In the genomic region with DNA sequence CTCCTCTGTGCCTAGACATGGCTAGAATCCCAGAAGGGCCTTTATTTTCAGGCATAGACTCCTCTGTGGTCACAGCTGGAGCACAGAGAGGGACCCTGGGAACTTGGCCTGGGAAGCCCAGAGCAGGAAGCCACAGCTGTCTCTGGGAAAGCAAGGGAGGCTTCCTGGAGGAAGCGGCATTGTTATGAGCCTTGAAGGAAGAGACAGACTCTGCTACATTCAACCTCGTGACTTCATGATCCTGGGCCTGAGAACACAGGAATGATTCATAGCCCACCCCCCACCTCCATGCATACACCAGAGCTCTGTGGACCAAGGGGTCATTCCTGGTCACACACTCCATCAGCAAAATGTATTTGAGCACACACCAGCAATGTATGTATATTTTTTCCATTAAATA, we compare ENCODE assay signal across 17 cellular contexts. TPM values are rescaled to one million over a fixed set of nuclear protein-coding genes. Genes with fewer than 3 reads are reported as not detected.
DNase-seq lines count a peak whose midpoint lies in the region; ATAC-seq and TF ChIP-seq lines count a peak whose summit lies in the region.
"Had no signal": no experiment of that assay in that cellular context is flagged by ENCODE, and none has a peak within 500 bp of the region (broad histone marks: within the 10 kb centered on the region; RNA-seq: fewer than 3 reads in every experiment).

No MANE protein-coding gene starts in this region.

- H3K9me3 Mint-ChIP-seq in progenitor cell of endocrine pancreas (ENCODE audit: low read depth) = no peaks in the 10 kb centered on the region
- H3K9me3 Mint-ChIP-seq: CD8-positive, alpha-beta memory T cell; GM23338; H9; IgD-negative memory B cell had no signal

- H2AK9ac ChIP-seq in IMR-90 (replicated peaks; ENCODE audit: low read depth, low read length, poor library complexity) = no peak overlapping the region

- no peak overlapping the region for H2AFZ ChIP-seq in IMR-90 (replicated peaks; ENCODE audit: low read length, poor library complexity)
- H2AFZ ChIP-seq: GM23338 had no signal

- TF ChIP-seq RAD21 in IMR-90 (IDR thresholded peaks at IDR 0.05; ENCODE audit: low read length) = no peak

- H3K4me3 Mint-ChIP-seq in progenitor cell of endocrine pancreas (ENCODE audit: low read depth) = no peak overlapping the region
- H3K4me3 Mint-ChIP-seq: CD8-positive, alpha-beta memory T cell; GM23338; H9; IgD-negative memory B cell had no signal

- in situ Hi-C loops in IMR-90 (cut with MboI; ENCODE audit: low sequenced_read_pairs) = no loop called here

- no peak overlapping the region for H3K23ac ChIP-seq in IMR-90 (ENCODE audit: low read depth, low read length)

- H3K56ac ChIP-seq in IMR-90 (ENCODE audit: extremely low read depth, insufficient read depth, low read length) = no peak overlapping the region

- H3K36me3 ChIP-seq in IMR-90 (ENCODE audit: control insufficient read depth, insufficient read depth, low read length) = no peaks in the 10 kb centered on the region
- H3K36me3 ChIP-seq in WERI-Rb-1 = no peaks in the 10 kb centered on the region
- no peaks in the 10 kb centered on the region for H3K36me3 ChIP-seq in heart left ventricle
- H3K36me3 ChIP-seq: BLaER1 had no signal

- H3K27ac ChIP-seq in IMR-90 (ENCODE audit: insufficient read depth, low read length) (no peak overlapping the region), WERI-Rb-1 (no peak overlapping the region), heart left ventricle (no peak overlapping the region)
- H3K27ac ChIP-seq: BLaER1, KMS-11 had no signal

- dilution Hi-C loops in IMR-90 (cut with HindIII; ENCODE audit: low sequenced_read_pairs, unreplicated experiment) = no loop called here

- no peak overlapping the region for H2BK20ac ChIP-seq in IMR-90 (ENCODE audit: low read depth, low read length)

- no peaks in the 10 kb centered on the region for H3K79me1 ChIP-seq in IMR-90 (ENCODE audit: low read depth in 1 of 2, low read length in 2 of 2)

- H3K9me3 ChIP-seq in IMR-90 (ENCODE audit: control insufficient read depth, insufficient read depth, low read length) (no peaks in the 10 kb centered on the region), WERI-Rb-1 (ENCODE audit: severe bottlenecking) (no peaks in the 10 kb centered on the region), heart left ventricle (no peaks in the 10 kb centered on the region)
- H3K9me3 ChIP-seq: BLaER1, Caco-2 had no signal

- BruUV-seq in IMR-90 (replicated peaks; lab: Mats Ljungman, UMichigan) = no TSS peak

- H3K4me3 ChIP-seq in IMR-90 (ENCODE audit: insufficient read depth, low read depth, low read length) (no peak overlapping the region), WERI-Rb-1 (ENCODE audit: low read depth, low read length) (no peak overlapping the region), heart left ventricle (no peak overlapping the region)
- H3K4me3 ChIP-seq: BLaER1, GM23338 had no signal

- H4K5ac ChIP-seq in IMR-90 (ENCODE audit: low read depth, low read length) = no peak overlapping the region

- TF ChIP-seq CTCF in IMR-90 (conservative IDR thresholded peaks at IDR 0.05; ENCODE audit: low read depth, low read length) (no peak), progenitor cell of endocrine pancreas (IDR thresholded peaks at IDR 0.05; ENCODE audit: unreplicated experiment) (no peak), WERI-Rb-1 (IDR thresholded peaks at IDR 0.05; ENCODE audit: low read depth, low read length) (no peak), heart left ventricle (IDR thresholded peaks at IDR 0.05) (no peak)

- DNase-seq in EH (ENCODE audit: low read depth) (peak; percentile 42), IMR-90 (peak; percentile 26), dermis blood vessel endothelial cell (peak; percentile 24), progenitor cell of endocrine pancreas (ENCODE audit: low spot score, unreplicated experiment) (no peak), WERI-Rb-1 (no peak), heart left ventricle (no peak)
- no peak for DNase-seq in stimulated activated CD4-positive, alpha-beta T cell treated with anti-CD3 and anti-CD28 coated beads, Interleukin-4, amount 100 ng/mL, for 24 hours
- DNase-seq: Caco-2; CD8-positive, alpha-beta memory T cell; DND-41; H9 had no signal

- no peaks in the 10 kb centered on the region for H3K4me1 Mint-ChIP-seq in progenitor cell of endocrine pancreas (ENCODE audit: low read depth)
- H3K4me1 Mint-ChIP-seq: CD8-positive, alpha-beta memory T cell; GM23338; H9 had no signal

- H2BK5ac ChIP-seq in IMR-90 (ENCODE audit: low read depth, low read length, poor library complexity, severe bottlenecking) = no peak overlapping the region

- no peak overlapping the region for H2BK120ac ChIP-seq in IMR-90 (ENCODE audit: low read depth, low read length)

- TF ChIP-seq POLR2A in IMR-90 (IDR thresholded peaks at IDR 0.05; ENCODE audit: low read depth, low read length) (no peak), heart left ventricle (IDR thresholded peaks at IDR 0.05) (no peak)

- no peaks in the 10 kb centered on the region; the same call in 1 of the 2 replicates for H3K9me1 ChIP-seq in IMR-90 (ENCODE audit: insufficient read depth, low read length)

- H3K36me3 Mint-ChIP-seq in progenitor cell of endocrine pancreas (ENCODE audit: insufficient read depth) = no peaks in the 10 kb centered on the region
- H3K36me3 Mint-ChIP-seq: CD8-positive, alpha-beta memory T cell; IgD-negative memory B cell had no signal

- CTCF ChIA-PET in IMR-90 (lab: Yijun Ruan, JAX) = no interaction called here

- H3K27me3 ChIP-seq in IMR-90 (ENCODE audit: control insufficient read depth, insufficient read depth, low read length) (no peaks in the 10 kb centered on the region), WERI-Rb-1 (ENCODE audit: insufficient read depth, low read depth, severe bottlenecking) (peaks cover 8% of the 10 kb centered on the region), heart left ventricle (peaks cover 0 to 10% (median 0%) of the 10 kb centered on the region in 9 donors)
- H3K27me3 ChIP-seq: BLaER1 had no signal

- intact Hi-C loops in IMR-90 (cut with micrococcal nuclease) = loop anchor here (10.0 kb wide), 1 partner anchor 233 kb away; a partner anchor contains a TSS
- intact Hi-C loops in heart left ventricle (cut with DNase I) = no loop called here

- H3K9ac ChIP-seq in IMR-90 (ENCODE audit: low read depth, low read length) = no peak overlapping the region
- H3K9ac ChIP-seq: BLaER1, KMS-11 had no signal

- H3K4ac ChIP-seq in IMR-90 (ENCODE audit: low read depth, low read length) = no peak overlapping the region

- no peak overlapping the region for H2BK15ac ChIP-seq in IMR-90 (ENCODE audit: low read depth, low read length)

- H4K20me1 ChIP-seq in IMR-90 (ENCODE audit: insufficient read depth, low read length) = no peaks in the 10 kb centered on the region
- H4K20me1 ChIP-seq: BLaER1 had no signal

- H3K4me2 ChIP-seq in IMR-90 (ENCODE audit: low read depth, low read length) = no peak overlapping the region
- H3K4me2 ChIP-seq: BLaER1, GM23338, KMS-11 had no signal

- no peak overlapping the region for H3K14ac ChIP-seq in IMR-90 (replicated peaks; ENCODE audit: low read depth, low read length)

- peak overlapping the region; percentile 3 for H3K27ac Mint-ChIP-seq in progenitor cell of endocrine pancreas
- H3K27ac Mint-ChIP-seq: GM23338, IgD-negative memory B cell had no signal

- no peak overlapping the region for H3K18ac ChIP-seq in IMR-90 (ENCODE audit: low read depth, low read length)

- no peak overlapping the region for H4K91ac ChIP-seq in IMR-90 (ENCODE audit: insufficient read depth, low read depth, low read length)

- no peak overlapping the region for H4K8ac ChIP-seq in IMR-90 (ENCODE audit: low read depth in 2 of 2, low read length in 2 of 2)

- H3K27me3 Mint-ChIP-seq in progenitor cell of endocrine pancreas = peaks cover 29% of the 10 kb centered on the region

- ATAC-seq in IMR-90 (ENCODE audit: low read depth) = no peak
- no peak for ATAC-seq in HG02763 (IDR thresholded peaks at IDR 0.05; ENCODE audit: unreplicated experiment)
- ATAC-seq in heart left ventricle = no peak
- ATAC-seq: GM23338 had no signal

- WGBS in IMR-90 (ENCODE audit: extremely low coverage in 2 of 2, insufficient read length in 1 of 2), 2 experiments = no CpG with 5 or more reads among the region's 2 CpGs
- 44 to 82% (median 72%) methylated on average over 1 to 2 of the region's 2 CpGs for WGBS in heart left ventricle, 4 donors

- POLR2A ChIA-PET in IMR-90 (lab: Charles Lee; ENCODE audit: unreplicated experiment) = no interaction called here

- H2AK5ac ChIP-seq in IMR-90 (ENCODE audit: low read depth, low read length) = peak overlapping the region; percentile 50; the same call in 1 of the 2 replicates

- H3K4me1 ChIP-seq in IMR-90 (ENCODE audit: control insufficient read depth, insufficient read depth, low read length) (0 out of 2 replicates have a peak, but pooled peaks cover 2% of the 10 kb centered on the region), heart left ventricle (peaks cover 0 to 2% (median 0%) of the 10 kb centered on the region in 12 donors)
- H3K4me1 ChIP-seq: Caco-2 had no signal

TF ChIP-seq in IMR-90, 13 proteins besides CTCF, POLR2A, EP300 and RAD21 (continues in another document):
- TF ChIP-seq MXI1 (IDR thresholded peaks at IDR 0.05; ENCODE audit: borderline replicate concordance, low read depth, low read length) (no peak), RCOR1 (IDR thresholded peaks at IDR 0.05; ENCODE audit: insufficient replicate concordance, low read length) (no peak), CHD1 (IDR thresholded peaks at IDR 0.05; ENCODE audit: low read depth, low read length) (no peak), CEBPB (IDR thresholded peaks at IDR 0.05; ENCODE audit: low read depth, low read length) (no peak), MAZ (IDR thresholded peaks at IDR 0.05; ENCODE audit: borderline replicate concordance, low read depth, low read length) (no peak), RFX5 (IDR thresholded peaks at IDR 0.05; ENCODE audit: low read depth, low read length) (no peak), SMC3 (IDR thresholded peaks at IDR 0.05; ENCODE audit: low read depth, low read length) (no peak), NFE2L2 (IDR thresholded peaks at IDR 0.05; ENCODE audit: low read depth, low read length) (no peak), MAFK (IDR thresholded peaks at IDR 0.05; ENCODE audit: low read depth, low read length) (no peak)

RNA-seq across cellular contexts. Expression of a gene that starts 8.6 kb away (rescaled TPM):
- total RNA-seq in IMR-90 (2012; rRNA removed) = 0.18 TPM in 1 of 2 replicates, not detected in the other
- not detected in 2 replicates for polyA plus RNA-seq in IMR-90 (2012; rRNA removed)
- not detected in 2 replicates for polyA plus RNA-seq in IMR-90 (2012; cell fraction: cytosol; rRNA removed)
- polyA plus RNA-seq in IMR-90 (2012; cell fraction: nucleus; rRNA removed; ENCODE audit: low replicate concordance) = 0.29 and 0.38 TPM in 2 replicates
- not detected in 2 replicates for total RNA-seq in dermis blood vessel endothelial cell
- total RNA-seq in progenitor cell of endocrine pancreas = not detected in 2 replicates
- total RNA-seq in heart left ventricle = not detected
- not detected for polyA plus RNA-seq in heart left ventricle
- total RNA-seq: A673; Caco-2; CD8-positive, alpha-beta memory T cell; GM23338; H9 had no signal
- polyA plus RNA-seq: CD8-positive, alpha-beta memory T cell; GM23338; IgD-negative memory B cell had no signal

RNA-seq across cellular contexts. Expression of a gene that starts 11.6 kb away (rescaled TPM):
- total RNA-seq in IMR-90 (2012; rRNA removed) = 0.54 and 0.56 TPM in 2 replicates
- 1.5 TPM in 2 replicates for polyA plus RNA-seq in IMR-90 (2012; rRNA removed)
- 1.1 and 1.5 TPM in 2 replicates for polyA plus RNA-seq in IMR-90 (2012; cell fraction: cytosol; rRNA removed)
- 5.1 TPM in 2 replicates for polyA plus RNA-seq in IMR-90 (2012; cell fraction: nucleus; rRNA removed; ENCODE audit: low replicate concordance)
- total RNA-seq in dermis blood vessel endothelial cell = 0.23 and 0.68 TPM in 2 replicates
- 0.05 TPM in 1 of 2 replicates, not detected in the other for total RNA-seq in progenitor cell of endocrine pancreas
- total RNA-seq in heart left ventricle = 10 to 100 TPM in 6 of 9 donors, 1 to 10 TPM in 3; 5.0 to 34.1 (median 11.6) TPM
- 10 to 100 TPM; 13.6 to 18.7 TPM for polyA plus RNA-seq in heart left ventricle
- total RNA-seq: Caco-2 had no signal
- polyA plus RNA-seq: IgD-negative memory B cell had no signal

Comparison
In these comparisons a context has a peak if more than half of its experiments do, and no peak if none do; other contexts are left out.
1. DNase-seq: peak in EH (single experiment), IMR-90 (single experiment) and dermis blood vessel endothelial cell (single experiment); none in progenitor cell of endocrine pancreas (single experiment), WERI-Rb-1 (single experiment), heart left ventricle (0 of 5) and stimulated activated CD4-positive, alpha-beta T cell treated with anti-CD3 and anti-CD28 coated beads, Interleukin-4, amount 100 ng/mL, for 24 hours (single experiment).